Comparison of ENCODE assay signal across 1 cellular context in the genomic region with DNA sequence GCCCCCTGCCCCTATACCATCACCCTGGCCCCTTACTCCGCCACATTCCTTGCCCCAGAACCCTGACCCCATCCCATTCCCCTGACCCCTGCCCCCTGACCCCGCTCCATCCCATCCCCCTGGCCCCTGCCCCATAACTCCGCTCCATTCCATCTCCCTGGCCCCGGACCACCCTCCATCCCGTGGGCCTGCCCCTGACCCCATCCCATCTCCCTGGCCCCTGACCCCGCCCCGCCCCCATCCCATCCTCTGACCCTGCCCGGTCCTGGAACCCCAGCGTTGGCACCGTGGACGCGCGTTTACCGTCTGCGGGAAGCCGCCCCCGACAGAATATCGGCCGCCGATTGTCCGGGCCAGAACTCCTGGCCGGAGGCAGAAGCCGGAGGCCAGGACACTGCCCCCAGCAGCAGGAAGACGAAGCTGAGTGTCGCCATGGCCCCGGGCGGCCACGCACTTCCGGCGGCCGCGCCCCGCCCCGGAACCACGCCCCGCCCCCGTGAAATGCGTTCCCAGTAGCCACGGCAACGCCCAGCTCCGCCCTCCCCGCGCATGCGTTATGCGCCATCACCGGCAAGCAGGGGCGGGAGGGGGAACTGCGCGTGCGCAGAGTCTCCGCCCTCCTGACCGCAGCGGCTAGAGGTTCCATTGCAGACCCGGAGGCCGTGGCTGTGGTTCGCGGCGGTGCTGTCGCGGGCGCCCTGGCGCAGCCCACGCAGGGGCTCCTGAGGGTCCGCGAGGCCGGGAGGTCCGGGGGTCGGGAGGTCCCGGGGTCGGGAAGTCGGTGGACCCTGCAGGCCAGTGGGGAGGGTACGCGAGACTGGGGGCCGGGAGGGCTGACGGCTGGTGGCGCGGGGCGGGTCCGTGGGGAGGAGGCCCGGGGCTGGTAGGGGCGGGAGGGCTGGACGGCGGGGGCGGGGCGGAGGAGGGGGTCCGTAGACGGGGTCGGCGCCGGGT.
TF ChIP-seq lines count a peak whose summit lies in the region.

Gene POFUT2, minus strand, starts transcription at position 458 of the 954 bp plus-strand sequence. Its CDS starts 24 bp downstream, at position 434.

TF ChIP-seq in HepG2, 621 proteins besides CTCF, POLR2A, EP300 and RAD21 (continued from another document and continues in another):
- TF ChIP-seq, protein P1, sequence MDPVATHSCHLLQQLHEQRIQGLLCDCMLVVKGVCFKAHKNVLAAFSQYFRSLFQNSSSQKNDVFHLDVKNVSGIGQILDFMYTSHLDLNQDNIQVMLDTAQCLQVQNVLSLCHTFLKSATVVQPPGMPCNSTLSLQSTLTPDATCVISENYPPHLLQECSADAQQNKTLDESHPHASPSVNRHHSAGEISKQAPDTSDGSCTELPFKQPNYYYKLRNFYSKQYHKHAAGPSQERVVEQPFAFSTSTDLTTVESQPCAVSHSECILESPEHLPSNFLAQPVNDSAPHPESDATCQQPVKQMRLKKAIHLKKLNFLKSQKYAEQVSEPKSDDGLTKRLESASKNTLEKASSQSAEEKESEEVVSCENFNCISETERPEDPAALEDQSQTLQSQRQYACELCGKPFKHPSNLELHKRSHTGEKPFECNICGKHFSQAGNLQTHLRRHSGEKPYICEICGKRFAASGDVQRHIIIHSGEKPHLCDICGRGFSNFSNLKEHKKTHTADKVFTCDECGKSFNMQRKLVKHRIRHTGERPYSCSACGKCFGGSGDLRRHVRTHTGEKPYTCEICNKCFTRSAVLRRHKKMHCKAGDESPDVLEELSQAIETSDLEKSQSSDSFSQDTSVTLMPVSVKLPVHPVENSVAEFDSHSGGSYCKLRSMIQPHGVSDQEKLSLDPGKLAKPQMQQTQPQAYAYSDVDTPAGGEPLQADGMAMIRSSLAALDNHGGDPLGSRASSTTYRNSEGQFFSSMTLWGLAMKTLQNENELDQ (CRISPR knock-in tag; IDR thresholded peaks at IDR 0.05; ENCODE audit: borderline replicate concordance) = no peak
- TF ChIP-seq RBM22 (optimal IDR thresholded peaks at IDR 0.05; ENCODE audit: low read length) = peak; percentile 81
- no peak for TF ChIP-seq ZBTB8A (CRISPR knock-in tag; IDR thresholded peaks at IDR 0.05; ENCODE audit: borderline replicate concordance, low read depth)
- peak; percentile 86 for TF ChIP-seq POLR2G (IDR thresholded peaks at IDR 0.05; ENCODE audit: low read depth, low read length)
- TF ChIP-seq NR2F1 (CRISPR knock-in tag; IDR thresholded peaks at IDR 0.05) = peak in 1 of 2 experiments; percentile 49; a peak in 1 of 4 replicates
- TF ChIP-seq, protein P2, sequence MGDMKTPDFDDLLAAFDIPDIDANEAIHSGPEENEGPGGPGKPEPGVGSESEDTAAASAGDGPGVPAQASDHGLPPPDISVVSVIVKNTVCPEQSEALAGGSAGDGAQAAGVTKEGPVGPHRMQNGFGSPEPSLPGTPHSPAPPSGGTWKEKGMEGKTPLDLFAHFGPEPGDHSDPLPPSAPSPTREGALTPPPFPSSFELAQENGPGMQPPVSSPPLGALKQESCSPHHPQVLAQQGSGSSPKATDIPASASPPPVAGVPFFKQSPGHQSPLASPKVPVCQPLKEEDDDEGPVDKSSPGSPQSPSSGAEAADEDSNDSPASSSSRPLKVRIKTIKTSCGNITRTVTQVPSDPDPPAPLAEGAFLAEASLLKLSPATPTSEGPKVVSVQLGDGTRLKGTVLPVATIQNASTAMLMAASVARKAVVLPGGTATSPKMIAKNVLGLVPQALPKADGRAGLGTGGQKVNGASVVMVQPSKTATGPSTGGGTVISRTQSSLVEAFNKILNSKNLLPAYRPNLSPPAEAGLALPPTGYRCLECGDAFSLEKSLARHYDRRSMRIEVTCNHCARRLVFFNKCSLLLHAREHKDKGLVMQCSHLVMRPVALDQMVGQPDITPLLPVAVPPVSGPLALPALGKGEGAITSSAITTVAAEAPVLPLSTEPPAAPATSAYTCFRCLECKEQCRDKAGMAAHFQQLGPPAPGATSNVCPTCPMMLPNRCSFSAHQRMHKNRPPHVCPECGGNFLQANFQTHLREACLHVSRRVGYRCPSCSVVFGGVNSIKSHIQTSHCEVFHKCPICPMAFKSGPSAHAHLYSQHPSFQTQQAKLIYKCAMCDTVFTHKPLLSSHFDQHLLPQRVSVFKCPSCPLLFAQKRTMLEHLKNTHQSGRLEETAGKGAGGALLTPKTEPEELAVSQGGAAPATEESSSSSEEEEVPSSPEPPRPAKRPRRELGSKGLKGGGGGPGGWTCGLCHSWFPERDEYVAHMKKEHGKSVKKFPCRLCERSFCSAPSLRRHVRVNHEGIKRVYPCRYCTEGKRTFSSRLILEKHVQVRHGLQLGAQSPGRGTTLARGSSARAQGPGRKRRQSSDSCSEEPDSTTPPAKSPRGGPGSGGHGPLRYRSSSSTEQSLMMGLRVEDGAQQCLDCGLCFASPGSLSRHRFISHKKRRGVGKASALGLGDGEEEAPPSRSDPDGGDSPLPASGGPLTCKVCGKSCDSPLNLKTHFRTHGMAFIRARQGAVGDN (CRISPR knock-in tag; IDR thresholded peaks at IDR 0.05) = peak; percentile 69
- TF ChIP-seq HOXD1 (CRISPR knock-in tag; IDR thresholded peaks at IDR 0.05) = no peak
- peak; percentile 47 for TF ChIP-seq HNRNPK (IDR thresholded peaks at IDR 0.05; ENCODE audit: low read depth, low read length, poor library complexity, severe bottlenecking)
- TF ChIP-seq, protein P3, sequence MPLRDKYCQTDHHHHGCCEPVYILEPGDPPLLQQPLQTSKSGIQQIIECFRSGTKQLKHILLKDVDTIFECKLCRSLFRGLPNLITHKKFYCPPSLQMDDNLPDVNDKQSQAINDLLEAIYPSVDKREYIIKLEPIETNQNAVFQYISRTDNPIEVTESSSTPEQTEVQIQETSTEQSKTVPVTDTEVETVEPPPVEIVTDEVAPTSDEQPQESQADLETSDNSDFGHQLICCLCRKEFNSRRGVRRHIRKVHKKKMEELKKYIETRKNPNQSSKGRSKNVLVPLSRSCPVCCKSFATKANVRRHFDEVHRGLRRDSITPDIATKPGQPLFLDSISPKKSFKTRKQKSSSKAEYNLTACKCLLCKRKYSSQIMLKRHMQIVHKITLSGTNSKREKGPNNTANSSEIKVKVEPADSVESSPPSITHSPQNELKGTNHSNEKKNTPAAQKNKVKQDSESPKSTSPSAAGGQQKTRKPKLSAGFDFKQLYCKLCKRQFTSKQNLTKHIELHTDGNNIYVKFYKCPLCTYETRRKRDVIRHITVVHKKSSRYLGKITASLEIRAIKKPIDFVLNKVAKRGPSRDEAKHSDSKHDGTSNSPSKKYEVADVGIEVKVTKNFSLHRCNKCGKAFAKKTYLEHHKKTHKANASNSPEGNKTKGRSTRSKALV (CRISPR knock-in tag; IDR thresholded peaks at IDR 0.05) = no peak
- TF ChIP-seq TMF1 (CRISPR knock-in tag; IDR thresholded peaks at IDR 0.05; ENCODE audit: low read depth) = no peak
- TF ChIP-seq ZFP90 (CRISPR knock-in tag; IDR thresholded peaks at IDR 0.05; ENCODE audit: borderline replicate concordance) = no peak
- TF ChIP-seq NCOR1 (IDR thresholded peaks at IDR 0.05; ENCODE audit: borderline replicate concordance, low read length) = no peak
- TF ChIP-seq FOXP1 (IDR thresholded peaks at IDR 0.05) = no peak
- TF ChIP-seq FOXP1 (CRISPR knock-in tag; IDR thresholded peaks at IDR 0.05) = no peak
- no peak for TF ChIP-seq NFIB (CRISPR knock-in tag; IDR thresholded peaks at IDR 0.05; ENCODE audit: borderline replicate concordance)
- no peak for TF ChIP-seq ARNT2 (CRISPR knock-in tag; IDR thresholded peaks at IDR 0.05; ENCODE audit: low read depth)
- no peak for TF ChIP-seq MED13 (CRISPR knock-in tag; IDR thresholded peaks at IDR 0.05)
- TF ChIP-seq MAFK (conservative IDR thresholded peaks at IDR 0.05 in 1 of 2, IDR thresholded peaks at IDR 0.05 in 1 of 2; ENCODE audit: low read length in 2 of 2) = no peak
- TF ChIP-seq HOXA5 (CRISPR knock-in tag; IDR thresholded peaks at IDR 0.05) = no peak
- TF ChIP-seq ZSCAN20 (CRISPR knock-in tag; IDR thresholded peaks at IDR 0.05; ENCODE audit: borderline replicate concordance) = no peak
- no peak for TF ChIP-seq PAWR (CRISPR knock-in tag; IDR thresholded peaks at IDR 0.05; ENCODE audit: borderline replicate concordance)
- no peak for TF ChIP-seq MEF2D (CRISPR knock-in tag; IDR thresholded peaks at IDR 0.05)
- no peak for TF ChIP-seq HDAC2 (CRISPR knock-in tag; IDR thresholded peaks at IDR 0.05)
- TF ChIP-seq, protein P4, sequence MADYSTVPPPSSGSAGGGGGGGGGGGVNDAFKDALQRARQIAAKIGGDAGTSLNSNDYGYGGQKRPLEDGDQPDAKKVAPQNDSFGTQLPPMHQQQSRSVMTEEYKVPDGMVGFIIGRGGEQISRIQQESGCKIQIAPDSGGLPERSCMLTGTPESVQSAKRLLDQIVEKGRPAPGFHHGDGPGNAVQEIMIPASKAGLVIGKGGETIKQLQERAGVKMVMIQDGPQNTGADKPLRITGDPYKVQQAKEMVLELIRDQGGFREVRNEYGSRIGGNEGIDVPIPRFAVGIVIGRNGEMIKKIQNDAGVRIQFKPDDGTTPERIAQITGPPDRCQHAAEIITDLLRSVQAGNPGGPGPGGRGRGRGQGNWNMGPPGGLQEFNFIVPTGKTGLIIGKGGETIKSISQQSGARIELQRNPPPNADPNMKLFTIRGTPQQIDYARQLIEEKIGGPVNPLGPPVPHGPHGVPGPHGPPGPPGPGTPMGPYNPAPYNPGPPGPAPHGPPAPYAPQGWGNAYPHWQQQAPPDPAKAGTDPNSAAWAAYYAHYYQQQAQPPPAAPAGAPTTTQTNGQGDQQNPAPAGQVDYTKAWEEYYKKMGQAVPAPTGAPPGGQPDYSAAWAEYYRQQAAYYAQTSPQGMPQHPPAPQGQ (CRISPR knock-in tag; IDR thresholded peaks at IDR 0.05; ENCODE audit: borderline replicate concordance) = no peak
- TF ChIP-seq, protein P5, sequence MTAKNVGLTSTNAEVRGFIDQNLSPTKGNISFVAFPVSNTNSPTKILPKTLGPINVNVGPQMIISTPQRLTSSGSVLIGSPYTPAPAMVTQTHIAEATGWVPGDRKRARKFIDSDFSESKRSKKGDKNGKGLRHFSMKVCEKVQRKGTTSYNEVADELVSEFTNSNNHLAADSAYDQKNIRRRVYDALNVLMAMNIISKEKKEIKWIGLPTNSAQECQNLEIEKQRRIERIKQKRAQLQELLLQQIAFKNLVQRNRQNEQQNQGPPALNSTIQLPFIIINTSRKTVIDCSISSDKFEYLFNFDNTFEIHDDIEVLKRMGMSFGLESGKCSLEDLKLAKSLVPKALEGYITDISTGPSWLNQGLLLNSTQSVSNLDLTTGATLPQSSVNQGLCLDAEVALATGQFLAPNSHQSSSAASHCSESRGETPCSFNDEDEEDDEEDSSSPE (CRISPR knock-in tag; IDR thresholded peaks at IDR 0.05) = no peak
- TF ChIP-seq STAG1 (CRISPR knock-in tag; IDR thresholded peaks at IDR 0.05) = no peak
- TF ChIP-seq PRMT3 (CRISPR knock-in tag; IDR thresholded peaks at IDR 0.05; ENCODE audit: borderline replicate concordance, low read depth) = no peak
- TF ChIP-seq PRPF4 (IDR thresholded peaks at IDR 0.05; ENCODE audit: low read depth, low read length, poor library complexity, severe bottlenecking) = no peak
- TF ChIP-seq SPEN (CRISPR knock-in tag; IDR thresholded peaks at IDR 0.05; ENCODE audit: low read depth) = peak; percentile 30; the same call in 1 of the 2 replicates
- no peak for TF ChIP-seq NFE2L1 (CRISPR knock-in tag; IDR thresholded peaks at IDR 0.05; ENCODE audit: borderline replicate concordance)
- TF ChIP-seq U2AF1 (optimal IDR thresholded peaks at IDR 0.05; ENCODE audit: low read depth, low read length) = no peak
- peak; percentile 61; the same call in 1 of the 2 replicates for TF ChIP-seq TGIF2 (CRISPR knock-in tag; IDR thresholded peaks at IDR 0.05)
- TF ChIP-seq PAF1 (CRISPR knock-in tag; IDR thresholded peaks at IDR 0.05) = no peak
- peak; percentile 74 for TF ChIP-seq HDAC1 (CRISPR knock-in tag; IDR thresholded peaks at IDR 0.05)
- TF ChIP-seq HNF1B (CRISPR knock-in tag; IDR thresholded peaks at IDR 0.05) = peak; percentile 81
- no peak for TF ChIP-seq THYN1 (CRISPR knock-in tag; IDR thresholded peaks at IDR 0.05; ENCODE audit: borderline replicate concordance, low read depth)
- TF ChIP-seq MAX (IDR thresholded peaks at IDR 0.05) = peak; percentile 60
- peak; percentile 50; the same call in 1 of the 2 replicates for TF ChIP-seq SP5 (CRISPR knock-in tag; IDR thresholded peaks at IDR 0.05; ENCODE audit: borderline replicate concordance, low read depth)
- no peak for TF ChIP-seq ZNF724P (CRISPR knock-in tag; IDR thresholded peaks at IDR 0.05; ENCODE audit: borderline replicate concordance)
